1 cellular context compared by ENCODE assay signal in the genomic region with DNA sequence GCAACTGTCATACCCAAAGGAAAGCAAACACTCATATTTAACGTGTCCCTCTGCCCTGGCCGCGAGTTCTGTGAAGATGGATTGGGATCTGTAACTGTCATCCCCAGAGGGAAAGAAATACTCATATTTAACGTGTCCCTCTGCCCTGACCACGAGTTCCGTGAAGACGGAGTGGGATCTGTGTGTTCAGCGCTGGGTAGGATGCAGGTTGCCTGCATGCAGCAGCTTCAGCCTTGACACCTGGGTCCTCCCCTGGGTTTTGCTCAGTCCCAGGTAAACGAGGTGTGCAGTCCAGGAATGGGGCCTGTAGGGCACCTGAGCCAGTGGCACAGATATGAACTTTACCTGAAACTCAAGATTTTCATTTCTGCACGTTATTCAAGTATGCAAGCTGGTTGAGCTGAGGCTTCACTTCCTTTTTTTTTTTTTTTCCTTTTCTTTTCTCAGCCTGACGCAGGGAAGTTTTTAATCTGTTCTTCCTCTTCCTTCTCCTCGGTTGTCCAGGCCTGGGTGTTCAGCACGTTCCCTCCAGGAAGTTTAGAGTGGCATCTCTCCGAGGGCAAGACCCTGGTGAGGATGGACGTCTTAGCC.
TF ChIP-seq lines count a peak whose summit lies in the region.

No MANE protein-coding gene starts in this region.

TF ChIP-seq in GM12878, 131 proteins besides CTCF, POLR2A, EP300 and RAD21:
- 0 out of 2 replicates have a peak, but pooled peaks have one; percentile 30 for TF ChIP-seq SPI1 (IDR thresholded peaks at IDR 0.05; ENCODE audit: borderline replicate concordance, insufficient read depth, low read depth, low read length)
- TF ChIP-seq YY1 (IDR thresholded peaks at IDR 0.05; ENCODE audit: low read depth, low read length), result no peak
